ENCODE assay signal across 1 cellular context in the genomic region with DNA sequence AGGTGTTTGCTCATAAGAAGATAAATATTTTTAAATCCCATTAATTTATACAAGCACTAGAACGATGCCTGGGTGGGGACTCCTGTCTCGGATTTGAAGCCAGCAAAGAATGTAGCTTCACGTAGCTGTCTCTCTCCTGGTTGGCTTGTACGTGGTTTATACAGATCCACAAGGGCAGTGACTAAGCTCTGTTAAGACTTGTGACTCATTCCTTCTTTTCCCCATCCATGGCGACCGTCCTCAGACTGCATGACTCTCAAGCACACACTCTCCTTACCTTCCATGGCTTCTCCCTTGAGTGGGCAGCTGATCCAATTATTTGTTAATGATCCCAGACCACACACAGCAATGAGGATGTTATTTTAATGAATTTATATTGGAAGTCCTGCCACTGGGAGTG.
TF ChIP-seq lines count a peak whose summit lies in the region.

No MANE protein-coding gene starts in this region.

TF ChIP-seq in SK-N-SH treated with all-trans-retinoic acid at 6 μM for 48 hours, 23 proteins besides CTCF, POLR2A, EP300 and RAD21 (continued from another document):
- TF ChIP-seq, protein P1, sequence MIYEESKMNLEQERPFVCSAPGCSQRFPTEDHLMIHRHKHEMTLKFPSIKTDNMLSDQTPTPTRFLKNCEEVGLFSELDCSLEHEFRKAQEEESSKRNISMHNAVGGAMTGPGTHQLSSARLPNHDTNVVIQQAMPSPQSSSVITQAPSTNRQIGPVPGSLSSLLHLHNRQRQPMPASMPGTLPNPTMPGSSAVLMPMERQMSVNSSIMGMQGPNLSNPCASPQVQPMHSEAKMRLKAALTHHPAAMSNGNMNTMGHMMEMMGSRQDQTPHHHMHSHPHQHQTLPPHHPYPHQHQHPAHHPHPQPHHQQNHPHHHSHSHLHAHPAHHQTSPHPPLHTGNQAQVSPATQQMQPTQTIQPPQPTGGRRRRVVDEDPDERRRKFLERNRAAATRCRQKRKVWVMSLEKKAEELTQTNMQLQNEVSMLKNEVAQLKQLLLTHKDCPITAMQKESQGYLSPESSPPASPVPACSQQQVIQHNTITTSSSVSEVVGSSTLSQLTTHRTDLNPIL (CRISPR knock-in tag; IDR thresholded peaks at IDR 0.05; ENCODE audit: low read depth), result no peak
- TF ChIP-seq ZNF70 (CRISPR knock-in tag; IDR thresholded peaks at IDR 0.05), result no peak
TF ChIP-seq in SK-N-SH treated with all-trans-retinoic acid at 6 μM for 48 hours: peak in this region for 0.
